Comparison of ENCODE assay signal across 1 cellular context in the genomic region with DNA sequence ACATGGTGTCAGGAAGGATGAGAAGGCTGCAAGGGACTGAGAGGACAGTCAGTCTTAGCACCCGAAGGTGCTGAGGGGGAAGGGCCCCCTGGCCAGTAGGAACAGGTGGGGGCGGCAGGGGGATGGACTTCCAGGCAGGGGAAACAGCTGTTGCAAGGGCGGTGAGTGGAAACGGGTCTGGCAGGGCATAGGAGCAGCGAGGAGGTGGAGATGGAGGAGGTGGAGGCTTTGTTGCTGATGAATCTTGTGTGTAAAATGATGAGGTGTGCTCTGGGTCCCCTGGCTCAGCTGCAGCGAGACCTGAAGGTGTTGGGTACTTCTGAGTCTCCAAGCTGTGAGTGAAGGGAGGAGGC.
TF ChIP-seq lines count a peak whose summit lies in the region.

No MANE protein-coding gene starts in this region.

TF ChIP-seq in GM23338, 12 proteins besides CTCF, POLR2A, EP300 and RAD21 (continued from another document):
- TF ChIP-seq, protein P1, sequence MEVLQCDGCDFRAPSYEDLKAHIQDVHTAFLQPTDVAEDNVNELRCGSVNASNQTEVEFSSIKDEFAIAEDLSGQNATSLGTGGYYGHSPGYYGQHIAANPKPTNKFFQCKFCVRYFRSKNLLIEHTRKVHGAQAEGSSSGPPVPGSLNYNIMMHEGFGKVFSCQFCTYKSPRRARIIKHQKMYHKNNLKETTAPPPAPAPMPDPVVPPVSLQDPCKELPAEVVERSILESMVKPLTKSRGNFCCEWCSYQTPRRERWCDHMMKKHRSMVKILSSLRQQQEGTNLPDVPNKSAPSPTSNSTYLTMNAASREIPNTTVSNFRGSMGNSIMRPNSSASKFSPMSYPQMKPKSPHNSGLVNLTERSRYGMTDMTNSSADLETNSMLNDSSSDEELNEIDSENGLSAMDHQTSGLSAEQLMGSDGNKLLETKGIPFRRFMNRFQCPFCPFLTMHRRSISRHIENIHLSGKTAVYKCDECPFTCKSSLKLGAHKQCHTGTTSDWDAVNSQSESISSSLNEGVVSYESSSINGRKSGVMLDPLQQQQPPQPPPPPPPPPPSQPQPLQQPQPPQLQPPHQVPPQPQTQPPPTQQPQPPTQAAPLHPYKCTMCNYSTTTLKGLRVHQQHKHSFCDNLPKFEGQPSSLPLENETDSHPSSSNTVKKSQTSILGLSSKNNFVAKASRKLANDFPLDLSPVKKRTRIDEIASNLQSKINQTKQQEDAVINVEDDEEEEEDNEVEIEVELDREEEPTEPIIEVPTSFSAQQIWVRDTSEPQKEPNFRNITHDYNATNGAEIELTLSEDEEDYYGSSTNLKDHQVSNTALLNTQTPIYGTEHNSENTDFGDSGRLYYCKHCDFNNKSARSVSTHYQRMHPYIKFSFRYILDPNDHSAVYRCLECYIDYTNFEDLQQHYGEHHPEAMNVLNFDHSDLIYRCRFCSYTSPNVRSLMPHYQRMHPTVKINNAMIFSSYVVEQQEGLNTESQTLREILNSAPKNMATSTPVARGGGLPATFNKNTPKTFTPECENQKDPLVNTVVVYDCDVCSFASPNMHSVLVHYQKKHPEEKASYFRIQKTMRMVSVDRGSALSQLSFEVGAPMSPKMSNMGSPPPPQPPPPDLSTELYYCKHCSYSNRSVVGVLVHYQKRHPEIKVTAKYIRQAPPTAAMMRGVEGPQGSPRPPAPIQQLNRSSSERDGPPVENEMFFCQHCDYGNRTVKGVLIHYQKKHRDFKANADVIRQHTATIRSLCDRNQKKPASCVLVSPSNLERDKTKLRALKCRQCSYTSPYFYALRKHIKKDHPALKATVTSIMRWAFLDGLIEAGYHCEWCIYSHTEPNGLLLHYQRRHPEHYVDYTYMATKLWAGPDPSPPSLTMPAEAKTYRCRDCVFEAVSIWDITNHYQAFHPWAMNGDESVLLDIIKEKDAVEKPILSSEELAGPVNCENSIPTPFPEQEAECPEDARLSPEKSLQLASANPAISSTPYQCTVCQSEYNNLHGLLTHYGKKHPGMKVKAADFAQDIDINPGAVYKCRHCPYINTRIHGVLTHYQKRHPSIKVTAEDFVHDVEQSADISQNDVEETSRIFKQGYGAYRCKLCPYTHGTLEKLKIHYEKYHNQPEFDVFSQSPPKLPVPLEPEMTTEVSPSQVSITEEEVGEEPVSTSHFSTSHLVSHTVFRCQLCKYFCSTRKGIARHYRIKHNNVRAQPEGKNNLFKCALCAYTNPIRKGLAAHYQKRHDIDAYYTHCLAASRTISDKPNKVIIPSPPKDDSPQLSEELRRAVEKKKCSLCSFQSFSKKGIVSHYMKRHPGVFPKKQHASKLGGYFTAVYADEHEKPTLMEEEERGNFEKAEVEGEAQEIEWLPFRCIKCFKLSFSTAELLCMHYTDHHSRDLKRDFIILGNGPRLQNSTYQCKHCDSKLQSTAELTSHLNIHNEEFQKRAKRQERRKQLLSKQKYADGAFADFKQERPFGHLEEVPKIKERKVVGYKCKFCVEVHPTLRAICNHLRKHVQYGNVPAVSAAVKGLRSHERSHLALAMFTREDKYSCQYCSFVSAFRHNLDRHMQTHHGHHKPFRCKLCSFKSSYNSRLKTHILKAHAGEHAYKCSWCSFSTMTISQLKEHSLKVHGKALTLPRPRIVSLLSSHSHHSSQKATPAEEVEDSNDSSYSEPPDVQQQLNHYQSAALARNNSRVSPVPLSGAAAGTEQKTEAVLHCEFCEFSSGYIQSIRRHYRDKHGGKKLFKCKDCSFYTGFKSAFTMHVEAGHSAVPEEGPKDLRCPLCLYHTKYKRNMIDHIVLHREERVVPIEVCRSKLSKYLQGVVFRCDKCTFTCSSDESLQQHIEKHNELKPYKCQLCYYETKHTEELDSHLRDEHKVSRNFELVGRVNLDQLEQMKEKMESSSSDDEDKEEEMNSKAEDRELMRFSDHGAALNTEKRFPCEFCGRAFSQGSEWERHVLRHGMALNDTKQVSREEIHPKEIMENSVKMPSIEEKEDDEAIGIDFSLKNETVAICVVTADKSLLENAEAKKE (CRISPR knock-in tag; IDR thresholded peaks at IDR 0.05): no peak
- TF ChIP-seq POLR2AphosphoS5 (IDR thresholded peaks at IDR 0.05; ENCODE audit: low read depth) (no peak), ZNF114 (CRISPR knock-in tag; IDR thresholded peaks at IDR 0.05) (no peak)
